10 cellular contexts compared by ENCODE assay signal in genomic region chr11:47987310-47987709, GRCh38. TPM values are rescaled to one million over a fixed set of nuclear protein-coding genes. Genes with fewer than 3 reads are reported as not detected.
DNase-seq lines count a peak whose midpoint lies in the region; ATAC-seq and TF ChIP-seq lines count a peak whose summit lies in the region.
"Had no signal": no experiment of that assay in that cellular context is flagged by ENCODE, and none has a peak within 500 bp of the region (broad histone marks: within the 10 kb centered on the region; RNA-seq: fewer than 3 reads in every experiment).

No MANE protein-coding gene starts in this region.

- WGBS in esophagus, 2 donors: 85 to 90% methylated on average over 2 of the region's 2 CpGs

- TF ChIP-seq POLR2A in NB4 (IDR thresholded peaks at IDR 0.05; ENCODE audit: extremely low read depth, insufficient read length): no peak

- no peak for DNase-seq in T-helper 2 cell treated with Interferon-gamma antibody and Interleukin-4, amounts not matched to agents 5 μg/mL and 100 μg/mL, for 36 hours (ENCODE audit: low spot score)
- no peak for DNase-seq in T-helper 2 cell
- DNase-seq in NB4 (ENCODE audit: low read depth): peak; percentile 51
- DNase-seq in SJCRH30: no peak
- DNase-seq: stimulated activated CD4-positive, alpha-beta T cell treated with anti-CD3 and anti-CD28 coated beads, Interleukin-2, amount 100 ng/mL, for 48 hours had no signal

- no peaks in the 10 kb centered on the region for H3K9me3 Mint-ChIP-seq in T-helper 2 cell treated with Interferon-gamma antibody and Interleukin-4, amounts not matched to agents 5 μg/mL and 100 μg/mL, for 36 hours
- H3K9me3 Mint-ChIP-seq in stimulated activated memory B cell treated with anti-CD40 and anti-IgM and Interleukin-4, amounts not matched to agents 10 μg/mL and 1 μg/mL and 100 μg/mL, for 72 hours: no peaks in the 10 kb centered on the region

- TF ChIP-seq CTCF in NB4 (IDR thresholded peaks at IDR 0.05; ENCODE audit: low read depth, low read length): no peak

- H3K27me3 ChIP-seq in esophagus (ENCODE audit: control insufficient read depth in 1 of 2, insufficient read depth in 2 of 2, low read length in 2 of 2) (no peaks in the 10 kb centered on the region), SJCRH30 (peaks cover 11% of the 10 kb centered on the region)

- H3K4me1 Mint-ChIP-seq in T-helper 2 cell treated with Interferon-gamma antibody and Interleukin-4, amounts not matched to agents 5 μg/mL and 100 μg/mL, for 36 hours (ENCODE audit: low read depth): peaks cover 57% of the 10 kb centered on the region
- H3K4me1 Mint-ChIP-seq in stimulated activated memory B cell treated with anti-CD40 and anti-IgM and Interleukin-4, amounts not matched to agents 10 μg/mL and 1 μg/mL and 100 μg/mL, for 72 hours: peaks cover 69% of the 10 kb centered on the region

- H3K27ac Mint-ChIP-seq in T-helper 2 cell treated with Interferon-gamma antibody and Interleukin-4, amounts not matched to agents 5 μg/mL and 100 μg/mL, for 36 hours: peak overlapping the region; percentile 33
- H3K27ac Mint-ChIP-seq in stimulated activated memory B cell treated with anti-CD40 and anti-IgM and Interleukin-4, amounts not matched to agents 10 μg/mL and 1 μg/mL and 100 μg/mL, for 72 hours: peak overlapping the region; percentile 73

- H3K4me3 ChIP-seq in NB4 (ENCODE audit: low read depth, low read length): peak overlapping the region; percentile 19
- H3K4me3 ChIP-seq in esophagus (ENCODE audit: low read depth in 1 of 2, low read length in 2 of 2): no peak overlapping the region
- no peak overlapping the region for H3K4me3 ChIP-seq in SJCRH30
- H3K4me3 ChIP-seq: lung had no signal

- H3K4me1 ChIP-seq in esophagus (ENCODE audit: control insufficient read depth in 2 of 2, insufficient read depth in 2 of 2, low read length in 1 of 2) (peaks cover 0 to 5% of the 10 kb centered on the region in 2 donors), SJCRH30 (no peaks in the 10 kb centered on the region)

- peak; percentile 78 for ATAC-seq in stimulated activated memory B cell treated with anti-CD40 and anti-IgM and Interleukin-4, amounts not matched to agents 10 μg/mL and 1 μg/mL and 100 μg/mL, for 72 hours
- ATAC-seq in GM21619 (IDR thresholded peaks at IDR 0.05; ENCODE audit: unreplicated experiment) (no peak), HG02970 (IDR thresholded peaks at IDR 0.05; ENCODE audit: low FRiP score, unreplicated experiment) (no peak)

- peak overlapping the region; percentile 21 to 40 for H3K27ac ChIP-seq in esophagus (ENCODE audit: low read depth in 2 of 2, low read length in 1 of 2)
- H3K27ac ChIP-seq in SJCRH30: no peak overlapping the region

- H3K27me3 Mint-ChIP-seq in T-helper 2 cell treated with Interferon-gamma antibody and Interleukin-4, amounts not matched to agents 5 μg/mL and 100 μg/mL, for 36 hours (ENCODE audit: low read depth): no peaks in the 10 kb centered on the region
- no peaks in the 10 kb centered on the region for H3K27me3 Mint-ChIP-seq in stimulated activated memory B cell treated with anti-CD40 and anti-IgM and Interleukin-4, amounts not matched to agents 10 μg/mL and 1 μg/mL and 100 μg/mL, for 72 hours

- peaks cover 39% of the 10 kb centered on the region for H3K36me3 Mint-ChIP-seq in T-helper 2 cell treated with Interferon-gamma antibody and Interleukin-4, amounts not matched to agents 5 μg/mL and 100 μg/mL, for 36 hours (ENCODE audit: low read depth)
- peaks cover 9% of the 10 kb centered on the region for H3K36me3 Mint-ChIP-seq in stimulated activated memory B cell treated with anti-CD40 and anti-IgM and Interleukin-4, amounts not matched to agents 10 μg/mL and 1 μg/mL and 100 μg/mL, for 72 hours

- H3K9me3 ChIP-seq in esophagus (ENCODE audit: control insufficient read depth in 2 of 2, insufficient read depth in 1 of 2, low read depth in 1 of 2, low read length in 1 of 2) (no peaks in the 10 kb centered on the region), SJCRH30 (replicated peaks) (no peaks in the 10 kb centered on the region)

- H3K4me3 Mint-ChIP-seq in T-helper 2 cell treated with Interferon-gamma antibody and Interleukin-4, amounts not matched to agents 5 μg/mL and 100 μg/mL, for 36 hours: no peak overlapping the region
- H3K4me3 Mint-ChIP-seq in stimulated activated memory B cell treated with anti-CD40 and anti-IgM and Interleukin-4, amounts not matched to agents 10 μg/mL and 1 μg/mL and 100 μg/mL, for 72 hours: peak overlapping the region; percentile 52

- H3K36me3 ChIP-seq in esophagus (ENCODE audit: control insufficient read depth in 2 of 2, insufficient read depth in 2 of 2, low read length in 1 of 2) (no peaks in the 10 kb centered on the region), SJCRH30 (no peaks in the 10 kb centered on the region)

RNA-seq across cellular contexts. Expression of gene PTPRJ, which starts 7.0 kb away (rescaled TPM):
- under 1 TPM; 0.47 to 0.55 TPM for polyA plus RNA-seq in esophagus
- total RNA-seq in SJCRH30 (2014; rRNA removed; shearing (Covaris generic)): 0.68 and 1.0 TPM in 2 replicates
